ENCODE assay signal across 1 cellular context in genomic region chr1:168755800-168756418, GRCh38.
TF ChIP-seq lines count a peak whose summit lies in the region.

No MANE protein-coding gene starts in this region.

TF ChIP-seq in HEK293, 187 proteins besides CTCF, POLR2A, EP300 and RAD21 (continued from another document):
- TF ChIP-seq, protein P1, sequence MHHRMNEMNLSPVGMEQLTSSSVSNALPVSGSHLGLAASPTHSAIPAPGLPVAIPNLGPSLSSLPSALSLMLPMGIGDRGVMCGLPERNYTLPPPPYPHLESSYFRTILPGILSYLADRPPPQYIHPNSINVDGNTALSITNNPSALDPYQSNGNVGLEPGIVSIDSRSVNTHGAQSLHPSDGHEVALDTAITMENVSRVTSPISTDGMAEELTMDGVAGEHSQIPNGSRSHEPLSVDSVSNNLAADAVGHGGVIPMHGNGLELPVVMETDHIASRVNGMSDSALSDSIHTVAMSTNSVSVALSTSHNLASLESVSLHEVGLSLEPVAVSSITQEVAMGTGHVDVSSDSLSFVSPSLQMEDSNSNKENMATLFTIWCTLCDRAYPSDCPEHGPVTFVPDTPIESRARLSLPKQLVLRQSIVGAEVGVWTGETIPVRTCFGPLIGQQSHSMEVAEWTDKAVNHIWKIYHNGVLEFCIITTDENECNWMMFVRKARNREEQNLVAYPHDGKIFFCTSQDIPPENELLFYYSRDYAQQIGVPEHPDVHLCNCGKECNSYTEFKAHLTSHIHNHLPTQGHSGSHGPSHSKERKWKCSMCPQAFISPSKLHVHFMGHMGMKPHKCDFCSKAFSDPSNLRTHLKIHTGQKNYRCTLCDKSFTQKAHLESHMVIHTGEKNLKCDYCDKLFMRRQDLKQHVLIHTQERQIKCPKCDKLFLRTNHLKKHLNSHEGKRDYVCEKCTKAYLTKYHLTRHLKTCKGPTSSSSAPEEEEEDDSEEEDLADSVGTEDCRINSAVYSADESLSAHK (tag by site-specific recombination; IDR thresholded peaks at IDR 0.05): 0 out of 2 replicates have a peak, but pooled peaks have one; percentile 13
- peak; percentile 93 for TF ChIP-seq EGR2 (tag by site-specific recombination; IDR thresholded peaks at IDR 0.05; ENCODE audit: low read depth)
